8 cellular contexts compared by ENCODE assay signal in the genomic region with DNA sequence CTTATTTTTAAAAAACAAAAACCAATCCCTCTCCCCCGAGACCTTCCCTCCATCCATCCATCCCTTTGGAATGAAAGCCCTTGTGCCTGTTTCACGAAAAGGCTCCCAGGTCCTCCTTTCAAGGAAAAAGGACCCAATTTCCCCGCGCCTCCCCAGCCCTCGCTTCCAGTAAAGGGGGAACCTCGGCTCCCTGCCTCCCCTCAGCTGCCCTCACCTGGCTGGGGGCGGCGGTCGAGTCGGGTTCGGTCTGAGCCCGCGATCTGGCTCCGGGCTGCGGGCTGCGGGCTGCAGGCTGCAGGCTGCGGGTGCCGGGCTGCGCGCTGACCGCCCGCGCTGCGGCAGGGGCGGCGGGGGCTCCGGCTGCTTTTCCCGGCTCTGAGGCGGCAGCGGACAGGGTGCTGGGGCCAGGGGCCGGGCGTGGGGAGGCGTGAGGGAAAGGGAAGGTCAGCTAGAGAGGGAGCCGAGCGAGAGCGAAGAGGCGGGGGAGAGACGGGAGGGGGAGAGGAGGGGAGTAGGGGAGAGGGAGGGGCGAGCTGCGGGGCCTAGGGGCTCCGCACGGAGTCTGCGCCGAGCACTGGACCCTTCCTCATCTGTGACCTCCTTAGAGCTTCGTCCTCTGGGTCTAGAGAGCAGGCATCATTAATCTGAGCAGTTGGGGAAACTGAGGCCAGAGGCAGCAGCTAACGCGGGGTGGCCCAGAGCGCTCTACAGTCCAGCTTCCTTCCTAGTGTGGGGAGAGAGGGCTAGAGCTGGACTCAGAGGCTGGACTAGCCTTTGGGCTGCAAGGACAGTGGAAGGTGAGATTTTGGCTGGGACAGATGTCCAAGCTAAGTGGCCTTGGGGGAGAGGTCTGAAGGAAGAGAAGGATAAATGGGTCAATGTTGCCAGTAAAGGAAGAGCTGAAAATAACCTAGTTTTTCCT. TPM values are rescaled to one million over a fixed set of nuclear protein-coding genes. Genes with fewer than 3 reads are reported as not detected.
DNase-seq lines count a peak whose midpoint lies in the region; ATAC-seq and TF ChIP-seq lines count a peak whose summit lies in the region.

A gene (minus strand): TSS at position 478 of the 922 bp plus-strand sequence. CDS start 3,601 bp downstream, outside the sequence.

- ATAC-seq in thoracic aorta (ENCODE audit: insufficient number of reproducible peaks, low FRiP score, low read depth) (no peak), GM19452 (IDR thresholded peaks at IDR 0.05; ENCODE audit: unreplicated experiment) (no peak)
- ATAC-seq in natural killer cell treated with Interleukin-12 subunit alpha and Interleukin-12 subunit beta and Interleukin-15 and Interleukin-18, amount 100 ng/mL, for 72 hours, result no peak

- no peaks in the 10 kb centered on the region for H3K9me3 Mint-ChIP-seq in T-helper 1 cell treated with Interleukin-12 subunit alpha and Interleukin-12 subunit beta and Interleukin-4 antibody, amounts not matched to agents 30 μg/mL and 1 μg/mL, for 36 hours
- H3K9me3 Mint-ChIP-seq in brain, result no peaks in the 10 kb centered on the region
- no peaks in the 10 kb centered on the region for H3K9me3 Mint-ChIP-seq in activated T-helper 2 cell treated with anti-CD3 and anti-CD28 coated beads, Interferon-gamma antibody, Interleukin-2, Interleukin-4, amounts not matched to agents 10 μg/mL and 5 μg/mL and 100 μg/mL, durations not matched to agents 14 hours and 24 hours and 36 hours
- no peaks in the 10 kb centered on the region for H3K9me3 Mint-ChIP-seq in natural killer cell treated with Interleukin-12 subunit alpha and Interleukin-12 subunit beta and Interleukin-15 and Interleukin-18, amount 100 ng/mL, for 72 hours

- peaks cover 12 to 22% of the 10 kb centered on the region in 2 donors for H3K4me1 ChIP-seq in thoracic aorta (ENCODE audit: control insufficient read depth in 1 of 2, low read depth in 2 of 2)

- TF ChIP-seq CTCF in brain (conservative IDR thresholded peaks at IDR 0.05) (no peak), thoracic aorta (IDR thresholded peaks at IDR 0.05) (no peak)

- peak within 1 kb of the TSS; percentile 65 for H3K4me3 ChIP-seq in thoracic aorta

- DNase-seq in T-helper 1 cell (no peak), left kidney (ENCODE audit: low read depth, low spot score) (peak; percentile 83), thoracic aorta (ENCODE audit: low spot score) (no peak)
- DNase-seq in activated T-helper 2 cell treated with anti-CD3 and anti-CD28 coated beads, Interferon-gamma antibody, Interleukin-2, Interleukin-4, amounts not matched to agents 10 μg/mL and 5 μg/mL and 100 μg/mL, durations not matched to agents 14 hours and 24 hours and 36 hours (ENCODE audit: low spot score), result no peak
- DNase-seq in natural killer cell treated with Interleukin-12 subunit alpha and Interleukin-12 subunit beta and Interleukin-15 and Interleukin-18, amount 100 ng/mL, for 72 hours (ENCODE audit: low spot score), result no peak

- peaks cover 32% of the 10 kb centered on the region for H3K27me3 Mint-ChIP-seq in T-helper 1 cell treated with Interleukin-12 subunit alpha and Interleukin-12 subunit beta and Interleukin-4 antibody, amounts not matched to agents 30 μg/mL and 1 μg/mL, for 36 hours (ENCODE audit: low read depth)
- H3K27me3 Mint-ChIP-seq in brain, result peaks cover 2% of the 10 kb centered on the region
- H3K27me3 Mint-ChIP-seq in activated T-helper 2 cell treated with anti-CD3 and anti-CD28 coated beads, Interferon-gamma antibody, Interleukin-2, Interleukin-4, amounts not matched to agents 10 μg/mL and 5 μg/mL and 100 μg/mL, durations not matched to agents 14 hours and 24 hours and 36 hours (ENCODE audit: low read depth), result peaks cover 28% of the 10 kb centered on the region
- peaks cover 23 to 28% of the 10 kb centered on the region in 2 donors for H3K27me3 Mint-ChIP-seq in natural killer cell treated with Interleukin-12 subunit alpha and Interleukin-12 subunit beta and Interleukin-15 and Interleukin-18, amount 100 ng/mL, for 72 hours

- H3K36me3 ChIP-seq in thoracic aorta, result no peaks in the 10 kb centered on the region

- peaks cover 10% of the 10 kb centered on the region for H3K27me3 ChIP-seq in thoracic aorta (replicated peaks; ENCODE audit: insufficient read depth)

- peak within 1 kb of the TSS; percentile 40 for H3K4me3 Mint-ChIP-seq in T-helper 1 cell treated with Interleukin-12 subunit alpha and Interleukin-12 subunit beta and Interleukin-4 antibody, amounts not matched to agents 30 μg/mL and 1 μg/mL, for 36 hours
- peak within 1 kb of the TSS; percentile 83 to 90 (median 86) for H3K4me3 Mint-ChIP-seq in brain
- no peak within 1 kb of the TSS for H3K4me3 Mint-ChIP-seq in activated T-helper 2 cell treated with anti-CD3 and anti-CD28 coated beads, Interferon-gamma antibody, Interleukin-2, Interleukin-4, amounts not matched to agents 10 μg/mL and 5 μg/mL and 100 μg/mL, durations not matched to agents 14 hours and 24 hours and 36 hours (ENCODE audit: low read depth)
- no peak within 1 kb of the TSS for H3K4me3 Mint-ChIP-seq in natural killer cell treated with Interleukin-12 subunit alpha and Interleukin-12 subunit beta and Interleukin-15 and Interleukin-18, amount 100 ng/mL, for 72 hours

- intact Hi-C loops in activated T-helper 2 cell treated with anti-CD3 and anti-CD28 coated beads, Interferon-gamma antibody, Interleukin-2, Interleukin-4, amounts not matched to agents 10 μg/mL and 5 μg/mL and 100 μg/mL, durations not matched to agents 14 hours and 24 hours and 36 hours (cut with micrococcal nuclease), result no loop called here

- no peak within 1 kb of the TSS for H3K27ac ChIP-seq in thoracic aorta

- no peaks in the 10 kb centered on the region for H3K36me3 Mint-ChIP-seq in T-helper 1 cell treated with Interleukin-12 subunit alpha and Interleukin-12 subunit beta and Interleukin-4 antibody, amounts not matched to agents 30 μg/mL and 1 μg/mL, for 36 hours (ENCODE audit: low read depth)
- H3K36me3 Mint-ChIP-seq in brain, result no peaks in the 10 kb centered on the region
- H3K36me3 Mint-ChIP-seq in activated T-helper 2 cell treated with anti-CD3 and anti-CD28 coated beads, Interferon-gamma antibody, Interleukin-2, Interleukin-4, amounts not matched to agents 10 μg/mL and 5 μg/mL and 100 μg/mL, durations not matched to agents 14 hours and 24 hours and 36 hours (ENCODE audit: low read depth), result no peaks in the 10 kb centered on the region
- no peaks in the 10 kb centered on the region for H3K36me3 Mint-ChIP-seq in natural killer cell treated with Interleukin-12 subunit alpha and Interleukin-12 subunit beta and Interleukin-15 and Interleukin-18, amount 100 ng/mL, for 72 hours

- peaks cover 12% of the 10 kb centered on the region for H3K4me1 Mint-ChIP-seq in T-helper 1 cell treated with Interleukin-12 subunit alpha and Interleukin-12 subunit beta and Interleukin-4 antibody, amounts not matched to agents 30 μg/mL and 1 μg/mL, for 36 hours (ENCODE audit: low read depth)
- H3K4me1 Mint-ChIP-seq in brain, result peaks cover 31% of the 10 kb centered on the region
- H3K4me1 Mint-ChIP-seq in activated T-helper 2 cell treated with anti-CD3 and anti-CD28 coated beads, Interferon-gamma antibody, Interleukin-2, Interleukin-4, amounts not matched to agents 10 μg/mL and 5 μg/mL and 100 μg/mL, durations not matched to agents 14 hours and 24 hours and 36 hours (ENCODE audit: low read depth), result peaks cover 3% of the 10 kb centered on the region
- peaks cover 0 to 7% of the 10 kb centered on the region in 2 donors for H3K4me1 Mint-ChIP-seq in natural killer cell treated with Interleukin-12 subunit alpha and Interleukin-12 subunit beta and Interleukin-15 and Interleukin-18, amount 100 ng/mL, for 72 hours (ENCODE audit: low read depth in 2 of 2)

- H3K9me3 ChIP-seq in thoracic aorta, result no peaks in the 10 kb centered on the region

- H3K27ac Mint-ChIP-seq in T-helper 1 cell treated with Interleukin-12 subunit alpha and Interleukin-12 subunit beta and Interleukin-4 antibody, amounts not matched to agents 30 μg/mL and 1 μg/mL, for 36 hours, result no peak within 1 kb of the TSS
- H3K27ac Mint-ChIP-seq in brain, result peak within 1 kb of the TSS; percentile 20 to 84 (median 72)
- H3K27ac Mint-ChIP-seq in activated T-helper 2 cell treated with anti-CD3 and anti-CD28 coated beads, Interferon-gamma antibody, Interleukin-2, Interleukin-4, amounts not matched to agents 10 μg/mL and 5 μg/mL and 100 μg/mL, durations not matched to agents 14 hours and 24 hours and 36 hours, result no peak within 1 kb of the TSS
- no peak within 1 kb of the TSS for H3K27ac Mint-ChIP-seq in natural killer cell treated with Interleukin-12 subunit alpha and Interleukin-12 subunit beta and Interleukin-15 and Interleukin-18, amount 100 ng/mL, for 72 hours

RNA-seq across cellular contexts. Expression of the gene that starts here (rescaled TPM):
- 15.8 TPM for polyA plus RNA-seq in brain (ENCODE audit: insufficient read depth, low read depth, low replicate concordance)
- 1 to 10 TPM; 2.0 to 2.8 TPM for total RNA-seq in thoracic aorta
- total RNA-seq in activated T-helper 2 cell treated with anti-CD3 and anti-CD28 coated beads, Interferon-gamma antibody, Interleukin-2, Interleukin-4, amounts not matched to agents 10 μg/mL and 5 μg/mL and 100 μg/mL, durations not matched to agents 14 hours and 24 hours and 36 hours, result 0.21 and 0.30 TPM in 2 replicates
- total RNA-seq in natural killer cell treated with Interleukin-12 subunit alpha and Interleukin-12 subunit beta and Interleukin-15 and Interleukin-18, amount 100 ng/mL, for 72 hours, result not detected

Comparison
In these comparisons a context has a peak if more than half of its experiments do, and no peak if none do; other contexts are left out.
1. H3K27ac Mint-ChIP-seq: peak in brain (5 of 5); none in T-helper 1 cell treated with Interleukin-12 subunit alpha and Interleukin-12 subunit beta and Interleukin-4 antibody, amounts not matched to agents 30 μg/mL and 1 μg/mL, for 36 hours (single experiment), activated T-helper 2 cell treated with anti-CD3 and anti-CD28 coated beads, Interferon-gamma antibody, Interleukin-2, Interleukin-4, amounts not matched to agents 10 μg/mL and 5 μg/mL and 100 μg/mL, durations not matched to agents 14 hours and 24 hours and 36 hours (single experiment) and natural killer cell treated with Interleukin-12 subunit alpha and Interleukin-12 subunit beta and Interleukin-15 and Interleukin-18, amount 100 ng/mL, for 72 hours (0 of 2).
2. H3K4me3 Mint-ChIP-seq: peak in T-helper 1 cell treated with Interleukin-12 subunit alpha and Interleukin-12 subunit beta and Interleukin-4 antibody, amounts not matched to agents 30 μg/mL and 1 μg/mL, for 36 hours (single experiment) and brain (5 of 5); none in activated T-helper 2 cell treated with anti-CD3 and anti-CD28 coated beads, Interferon-gamma antibody, Interleukin-2, Interleukin-4, amounts not matched to agents 10 μg/mL and 5 μg/mL and 100 μg/mL, durations not matched to agents 14 hours and 24 hours and 36 hours (single experiment) and natural killer cell treated with Interleukin-12 subunit alpha and Interleukin-12 subunit beta and Interleukin-15 and Interleukin-18, amount 100 ng/mL, for 72 hours (single experiment).